Comparison of ENCODE assay signal across 8 cellular contexts in the genomic region with DNA sequence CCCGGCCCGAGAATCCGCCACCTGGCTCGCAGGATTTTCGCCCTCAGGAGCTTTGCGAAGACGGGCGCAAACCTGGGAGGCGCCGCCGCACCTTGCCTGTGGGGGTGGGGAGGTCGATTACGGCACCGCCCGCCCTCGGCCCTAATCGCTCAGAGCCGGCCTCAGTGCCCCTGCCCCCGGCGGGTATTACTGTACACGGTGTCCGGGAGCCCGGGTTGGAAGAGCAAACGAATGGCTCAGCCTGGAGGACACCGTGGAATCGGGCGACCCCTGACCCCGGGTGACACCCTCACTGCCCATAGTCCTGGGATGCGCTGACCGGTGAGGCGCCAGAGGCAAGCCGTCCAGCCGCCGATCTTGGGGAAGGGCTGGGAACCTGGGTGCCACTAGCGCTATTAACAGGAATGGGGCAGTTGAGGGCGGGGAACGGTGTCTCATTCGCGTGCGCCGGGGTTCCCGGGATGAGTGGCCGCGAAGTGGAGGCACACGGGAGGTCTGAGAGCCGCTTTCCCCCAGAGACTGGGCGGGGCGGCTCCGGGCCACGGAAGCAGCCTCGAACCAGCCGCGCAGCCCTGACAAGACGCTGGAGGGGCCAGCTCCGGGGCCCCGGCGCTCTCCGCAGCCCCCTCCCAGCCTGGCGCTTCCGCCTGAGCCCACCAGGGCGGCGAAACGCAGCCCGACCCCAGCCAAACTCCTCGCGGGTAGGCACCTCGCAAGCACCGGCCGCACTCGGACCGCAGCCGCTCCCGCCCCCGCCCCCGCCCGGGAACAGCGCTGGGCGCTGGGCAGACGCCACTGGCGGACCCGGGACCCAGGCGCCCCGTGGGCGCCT.
DNase-seq lines count a peak whose midpoint lies in the region; ATAC-seq and TF ChIP-seq lines count a peak whose summit lies in the region.

No MANE protein-coding gene starts in this region.

- peak overlapping the region; percentile 47 for H3K27ac Mint-ChIP-seq in stimulated activated naive B cell treated with anti-CD40 and anti-IgM and Interleukin-4, amounts not matched to agents 10 μg/mL and 1 μg/mL and 100 μg/mL, for 72 hours

- intact Hi-C loops in left ventricle myocardium inferior (cut with micrococcal nuclease) = no loop called here
- intact Hi-C loops in cardiac septum (cut with DNase I) = no loop called here

- no peak for TF ChIP-seq CTCF in left ventricle myocardium inferior (IDR thresholded peaks at IDR 0.05; ENCODE audit: borderline replicate concordance)
- peak; percentile 10 for TF ChIP-seq CTCF in RWPE2 (IDR thresholded peaks at IDR 0.05; ENCODE audit: poor library complexity, severe bottlenecking)
- TF ChIP-seq CTCF in omental fat pad (IDR thresholded peaks at IDR 0.05) = no peak

- H3K36me3 ChIP-seq in left ventricle myocardium inferior (no peaks in the 10 kb centered on the region), RWPE2 (ENCODE audit: low read depth) (no peaks in the 10 kb centered on the region)

- peaks cover 45 to 72% of the 10 kb centered on the region in 2 donors for H3K27me3 Mint-ChIP-seq in stimulated activated naive B cell treated with anti-CD40 and anti-IgM and Interleukin-4, amounts not matched to agents 10 μg/mL and 1 μg/mL and 100 μg/mL, for 72 hours

- H3K4me3 ChIP-seq in left ventricle myocardium inferior = peak overlapping the region; percentile 62
- peak overlapping the region; percentile 77 for H3K4me3 ChIP-seq in RWPE2 (ENCODE audit: severe bottlenecking)

- H3K9me3 Mint-ChIP-seq in stimulated activated naive B cell treated with anti-CD40 and anti-IgM and Interleukin-4, amounts not matched to agents 10 μg/mL and 1 μg/mL and 100 μg/mL, for 72 hours = no peaks in the 10 kb centered on the region

- H3K4me1 ChIP-seq in left ventricle myocardium inferior (peaks cover 56% of the 10 kb centered on the region), RWPE2 (ENCODE audit: insufficient read depth, poor library complexity, severe bottlenecking) (peaks cover 4% of the 10 kb centered on the region)

- H3K4me3 Mint-ChIP-seq in stimulated activated naive B cell treated with anti-CD40 and anti-IgM and Interleukin-4, amounts not matched to agents 10 μg/mL and 1 μg/mL and 100 μg/mL, for 72 hours = peak overlapping the region; percentile 53 to 64

- H3K27me3 ChIP-seq in left ventricle myocardium inferior (ENCODE audit: low read depth) = peaks cover 100% of the 10 kb centered on the region
- H3K27me3 ChIP-seq in RWPE2 (ENCODE audit: insufficient read depth, poor library complexity, severe bottlenecking) = peaks cover 32% of the 10 kb centered on the region

- H3K9me3 ChIP-seq in left ventricle myocardium inferior (replicated peaks) (no peaks in the 10 kb centered on the region), RWPE2 (ENCODE audit: severe bottlenecking) (no peaks in the 10 kb centered on the region)

- H3K4me1 Mint-ChIP-seq in stimulated activated naive B cell treated with anti-CD40 and anti-IgM and Interleukin-4, amounts not matched to agents 10 μg/mL and 1 μg/mL and 100 μg/mL, for 72 hours = peaks cover 26 to 52% of the 10 kb centered on the region in 2 donors

- peak; percentile 5; the same call in 2 of the 3 replicates for ATAC-seq in RWPE2 (ENCODE audit: low read depth)
- peak; percentile 10 to 15 for ATAC-seq in stimulated activated naive B cell treated with anti-CD40 and anti-IgM and Interleukin-4, amounts not matched to agents 10 μg/mL and 1 μg/mL and 100 μg/mL, for 72 hours (replicated peaks)
- no peak for ATAC-seq in HG03025 (IDR thresholded peaks at IDR 0.05; ENCODE audit: low FRiP score, unreplicated experiment)
- no peak for ATAC-seq in GM18517 (IDR thresholded peaks at IDR 0.05; ENCODE audit: unreplicated experiment)
- ATAC-seq in omental fat pad (ENCODE audit: low FRiP score) = no peak

- peaks cover 0 to 7% of the 10 kb centered on the region in 2 donors for H3K36me3 Mint-ChIP-seq in stimulated activated naive B cell treated with anti-CD40 and anti-IgM and Interleukin-4, amounts not matched to agents 10 μg/mL and 1 μg/mL and 100 μg/mL, for 72 hours

- no peak for DNase-seq in left ventricle myocardium inferior
- no peak for DNase-seq in cardiac septum (ENCODE audit: low spot score)
- DNase-seq in RWPE2 (ENCODE audit: low spot score) = no peak
- DNase-seq in glomerular visceral epithelial cell (ENCODE audit: extremely low spot score) = peak; percentile 42
- no peak for DNase-seq in stimulated activated naive B cell treated with anti-CD40 and anti-IgM and Interleukin-4, amounts not matched to agents 10 μg/mL and 1 μg/mL and 100 μg/mL, for 72 hours
- DNase-seq in omental fat pad (ENCODE audit: low spot score) = no peak

- H3K27ac ChIP-seq in left ventricle myocardium inferior (replicated peaks) = no peak overlapping the region
- peak overlapping the region; percentile 51 for H3K27ac ChIP-seq in RWPE2 (ENCODE audit: poor library complexity, severe bottlenecking)

Comparison
In these comparisons a context has a peak if more than half of its experiments do, and no peak if none do; other contexts are left out.
1. ATAC-seq: peak in RWPE2 (single experiment) and stimulated activated naive B cell treated with anti-CD40 and anti-IgM and Interleukin-4, amounts not matched to agents 10 μg/mL and 1 μg/mL and 100 μg/mL, for 72 hours (2 of 2); none in HG03025 (single experiment), GM18517 (single experiment) and omental fat pad (single experiment).